1 cellular context compared by ENCODE assay signal in genomic region chr18:31516432-31516831, GRCh38.
TF ChIP-seq lines count a peak whose summit lies in the region.

No MANE protein-coding gene starts in this region.

TF ChIP-seq in GM23338, 12 proteins besides CTCF, POLR2A, EP300 and RAD21 (continued from another document):
- no peak for TF ChIP-seq ZNF462 (CRISPR knock-in tag; IDR thresholded peaks at IDR 0.05)
